In genomic region chr1:1399187-1399869, GRCh38 we compare ENCODE assay signal across 8 cellular contexts. TPM values are rescaled to one million over a fixed set of nuclear protein-coding genes. Genes with fewer than 3 reads are reported as not detected.
A peak's percentile ranks its signal among the peaks of the same experiment; 100 is the strongest.
DNase-seq lines count a peak whose midpoint lies in the region; ATAC-seq and TF ChIP-seq lines count a peak whose summit lies in the region.

Gene CCNL2 (minus strand): TSS chr1:1399335. CDS start chr1:1399306, 29 bp downstream.

- H3K27ac ChIP-seq in RWPE1, result peak within 1 kb of the TSS; percentile 82

- peak within 1 kb of the TSS; percentile 89 for H3K27ac Mint-ChIP-seq in activated T-helper 2 cell treated with anti-CD3 and anti-CD28 coated beads, Interferon-gamma antibody, Interleukin-2, Interleukin-4, amounts not matched to agents 10 μg/mL and 5 μg/mL and 100 μg/mL, durations not matched to agents 14 hours and 24 hours and 36 hours
- H3K27ac Mint-ChIP-seq in natural killer cell treated with Interleukin-12 subunit alpha and Interleukin-12 subunit beta and Interleukin-15 and Interleukin-18, amount 100 ng/mL, for 72 hours, result peak within 1 kb of the TSS; percentile 81 to 91

- peak within 1 kb of the TSS; percentile 95 for H3K4me3 Mint-ChIP-seq in activated T-helper 2 cell treated with anti-CD3 and anti-CD28 coated beads, Interferon-gamma antibody, Interleukin-2, Interleukin-4, amounts not matched to agents 10 μg/mL and 5 μg/mL and 100 μg/mL, durations not matched to agents 14 hours and 24 hours and 36 hours (ENCODE audit: low read depth)
- H3K4me3 Mint-ChIP-seq in natural killer cell treated with Interleukin-12 subunit alpha and Interleukin-12 subunit beta and Interleukin-15 and Interleukin-18, amount 100 ng/mL, for 72 hours, result peak within 1 kb of the TSS; percentile 99

- POLR2A ChIA-PET in RWPE1 (lab: Yijun Ruan, JAX; ENCODE audit: low non-redundant PET), result interaction anchor here (0.6 to 1.3 kb wide), 8 partner anchors 9 to 146 kb away, joined by 3 to 6 read pairs (median 4); partner anchors contain the start of gene AURKAIP1

- H3K27me3 Mint-ChIP-seq in activated T-helper 2 cell treated with anti-CD3 and anti-CD28 coated beads, Interferon-gamma antibody, Interleukin-2, Interleukin-4, amounts not matched to agents 10 μg/mL and 5 μg/mL and 100 μg/mL, durations not matched to agents 14 hours and 24 hours and 36 hours (ENCODE audit: low read depth), result no peaks in the 10 kb centered on the region
- no peaks in the 10 kb centered on the region for H3K27me3 Mint-ChIP-seq in natural killer cell treated with Interleukin-12 subunit alpha and Interleukin-12 subunit beta and Interleukin-15 and Interleukin-18, amount 100 ng/mL, for 72 hours

- peaks cover 72% of the 10 kb centered on the region for H3K36me3 Mint-ChIP-seq in activated T-helper 2 cell treated with anti-CD3 and anti-CD28 coated beads, Interferon-gamma antibody, Interleukin-2, Interleukin-4, amounts not matched to agents 10 μg/mL and 5 μg/mL and 100 μg/mL, durations not matched to agents 14 hours and 24 hours and 36 hours (ENCODE audit: low read depth)
- H3K36me3 Mint-ChIP-seq in natural killer cell treated with Interleukin-12 subunit alpha and Interleukin-12 subunit beta and Interleukin-15 and Interleukin-18, amount 100 ng/mL, for 72 hours, result peaks cover 20% of the 10 kb centered on the region

- H3K4me1 Mint-ChIP-seq in activated T-helper 2 cell treated with anti-CD3 and anti-CD28 coated beads, Interferon-gamma antibody, Interleukin-2, Interleukin-4, amounts not matched to agents 10 μg/mL and 5 μg/mL and 100 μg/mL, durations not matched to agents 14 hours and 24 hours and 36 hours (ENCODE audit: low read depth), result peaks cover 34% of the 10 kb centered on the region
- peaks cover 33 to 36% of the 10 kb centered on the region in 2 donors for H3K4me1 Mint-ChIP-seq in natural killer cell treated with Interleukin-12 subunit alpha and Interleukin-12 subunit beta and Interleukin-15 and Interleukin-18, amount 100 ng/mL, for 72 hours (ENCODE audit: low read depth in 2 of 2)

- ATAC-seq in natural killer cell treated with Interleukin-12 subunit alpha and Interleukin-12 subunit beta and Interleukin-15 and Interleukin-18, amount 100 ng/mL, for 72 hours, result peak; percentile 98 to 99
- peak; percentile 99 for ATAC-seq in stimulated activated naive CD8-positive, alpha-beta T cell treated with anti-CD3 and anti-CD28 coated beads, Interleukin-15, Interleukin-2, amounts not matched to agents 100 U/mL and 50 U/mL, for 24 hours

- intact Hi-C loops in activated T-helper 2 cell treated with anti-CD3 and anti-CD28 coated beads, Interferon-gamma antibody, Interleukin-2, Interleukin-4, amounts not matched to agents 10 μg/mL and 5 μg/mL and 100 μg/mL, durations not matched to agents 14 hours and 24 hours and 36 hours (cut with micrococcal nuclease), result loop anchor here (1.0 kb wide), 2 partner anchors 8 to 24 kb away; partner anchors contain the start of genes AURKAIP1 and MRPL20

- H3K9me3 Mint-ChIP-seq in activated T-helper 2 cell treated with anti-CD3 and anti-CD28 coated beads, Interferon-gamma antibody, Interleukin-2, Interleukin-4, amounts not matched to agents 10 μg/mL and 5 μg/mL and 100 μg/mL, durations not matched to agents 14 hours and 24 hours and 36 hours, result no peaks in the 10 kb centered on the region
- no peaks in the 10 kb centered on the region for H3K9me3 Mint-ChIP-seq in natural killer cell treated with Interleukin-12 subunit alpha and Interleukin-12 subunit beta and Interleukin-15 and Interleukin-18, amount 100 ng/mL, for 72 hours

- DNase-seq in ELF-1 (ENCODE audit: low read depth, low spot score) (peak; percentile 99), H4 (ENCODE audit: low spot score) (peak; percentile 98), LNCaP clone FGC (ENCODE audit: low read depth) (peak; percentile 92), RWPE1 (ENCODE audit: low spot score) (peak; percentile 98), fibroblast of peridontal ligament (ENCODE audit: extremely low read depth) (peak; percentile 97)
- DNase-seq in activated T-helper 2 cell treated with anti-CD3 and anti-CD28 coated beads, Interferon-gamma antibody, Interleukin-2, Interleukin-4, amounts not matched to agents 10 μg/mL and 5 μg/mL and 100 μg/mL, durations not matched to agents 14 hours and 24 hours and 36 hours (ENCODE audit: low spot score), result peak; percentile 100
- peak; percentile 100 for DNase-seq in natural killer cell treated with Interleukin-12 subunit alpha and Interleukin-12 subunit beta and Interleukin-15 and Interleukin-18, amount 100 ng/mL, for 72 hours (ENCODE audit: low spot score)
- peak; percentile 100 for DNase-seq in stimulated activated naive CD8-positive, alpha-beta T cell treated with anti-CD3 and anti-CD28 coated beads, Interleukin-15, Interleukin-2, amounts not matched to agents 100 U/mL and 50 U/mL, for 24 hours

- TF ChIP-seq CTCF in LNCaP clone FGC (IDR thresholded peaks at IDR 0.05; ENCODE audit: control insufficient read depth, extremely low read depth, insufficient read depth) (peak; percentile 35), RWPE1 (conservative IDR thresholded peaks at IDR 0.05; ENCODE audit: low read depth) (peak; percentile 56)

- H3K4me3 ChIP-seq in LNCaP clone FGC (ENCODE audit: low read depth, low read length), result peak within 1 kb of the TSS; percentile 99

- CTCF ChIA-PET in RWPE1 (lab: Yijun Ruan, JAX), result interaction anchor here (0.6 to 1.6 kb wide), 4 partner anchors 10 to 101 kb away, joined by 3 to 6 read pairs (median 4); no protein-coding TSS in a partner anchor

RNA-seq across cellular contexts. Expression of gene CCNL2, which starts in this region (rescaled TPM):
- total RNA-seq in H4 (2014; rRNA removed; shearing (Covaris generic)), result 46.0 and 49.4 TPM in 2 replicates
- 123 and 124 TPM in 2 replicates for total RNA-seq in activated T-helper 2 cell treated with anti-CD3 and anti-CD28 coated beads, Interferon-gamma antibody, Interleukin-2, Interleukin-4, amounts not matched to agents 10 μg/mL and 5 μg/mL and 100 μg/mL, durations not matched to agents 14 hours and 24 hours and 36 hours
- 100 to 1,000 TPM; 124 to 196 TPM for total RNA-seq in natural killer cell treated with Interleukin-12 subunit alpha and Interleukin-12 subunit beta and Interleukin-15 and Interleukin-18, amount 100 ng/mL, for 72 hours

Comparison
In these comparisons a context has a peak if more than half of its experiments do, and no peak if none do; other contexts are left out.
1. Peak in every context shown above with its lines: DNase-seq, ATAC-seq, H3K4me3 ChIP-seq and H3K27ac ChIP-seq.